Comparison of ENCODE assay signal across 14 cellular contexts in genomic region chr3:192082733-192083660, GRCh38.
DNase-seq lines count a peak whose midpoint lies in the region; ATAC-seq, FAIRE-seq and TF ChIP-seq lines count a peak whose summit lies in the region.
"Had no signal": no experiment of that assay in that cellular context is flagged by ENCODE, and none has a peak within 500 bp of the region (broad histone marks: within the 10 kb centered on the region; RNA-seq: fewer than 3 reads in every experiment).

No MANE protein-coding gene starts in this region.

- peak; percentile 70 for ATAC-seq in GM19372 (IDR thresholded peaks at IDR 0.05; ENCODE audit: low read depth, unreplicated experiment)
- ATAC-seq in HG02852 (IDR thresholded peaks at IDR 0.05; ENCODE audit: unreplicated experiment) = peak; percentile 97
- peak; percentile 96 for ATAC-seq in HG03571 (IDR thresholded peaks at IDR 0.05; ENCODE audit: unreplicated experiment)
- ATAC-seq: K562; naive thymus-derived CD8-positive, alpha-beta T cell had no signal

- DNase-seq in GM12865 (ENCODE audit: low read depth) (peak; percentile 75), D721Med (ENCODE audit: insufficient read length, low spot score) (no peak), hippocampal formation (lab: John Stamatoyannopoulos, UW) (no peak), OCI-M1 (lab: John Stamatoyannopoulos, UW) (no peak)
- no peak for DNase-seq in central memory CD4-positive, alpha-beta T cell
- DNase-seq: activated naive CD4-positive, alpha-beta T cell treated with anti-CD3 and anti-CD28 coated beads for 36 hours; effector CD4-positive, alpha-beta T cell; naive thymus-derived CD8-positive, alpha-beta T cell; stimulated activated CD4-positive, alpha-beta T cell treated with anti-CD3 and anti-CD28 coated beads, Interleukin-1b, Interleukin-23, amount 100 ng/mL, for 48 hours had no signal

- TF ChIP-seq CTCF in GM12865 (IDR thresholded peaks at IDR 0.05; ENCODE audit: insufficient read depth, low read depth, low read length, missing control alignments) (no peak), D721Med (IDR thresholded peaks at IDR 0.05; ENCODE audit: insufficient read depth, missing control alignments) (no peak)

- H3K4me3 ChIP-seq in GM12865 (ENCODE audit: low read depth, low read length) = no peak overlapping the region
- H3K4me3 ChIP-seq: K562, thyroid gland had no signal

- no peak for FAIRE-seq in D721Med (lab: Jason Lieb, UNC)
- FAIRE-seq: K562 had no signal
